Comparison of ENCODE assay signal across 1 cellular context in genomic region chr20:52864895-52865590, GRCh38.
TF ChIP-seq lines count a peak whose summit lies in the region.

No MANE protein-coding gene starts in this region.

TF ChIP-seq in GM23338, 12 proteins besides CTCF, POLR2A, EP300 and RAD21 (continued from another document):
- TF ChIP-seq EZH2phosphoT487 (IDR thresholded peaks at IDR 0.05; ENCODE audit: unreplicated experiment), result no peak
